ENCODE assay signal across 12 cellular contexts in the genomic region with DNA sequence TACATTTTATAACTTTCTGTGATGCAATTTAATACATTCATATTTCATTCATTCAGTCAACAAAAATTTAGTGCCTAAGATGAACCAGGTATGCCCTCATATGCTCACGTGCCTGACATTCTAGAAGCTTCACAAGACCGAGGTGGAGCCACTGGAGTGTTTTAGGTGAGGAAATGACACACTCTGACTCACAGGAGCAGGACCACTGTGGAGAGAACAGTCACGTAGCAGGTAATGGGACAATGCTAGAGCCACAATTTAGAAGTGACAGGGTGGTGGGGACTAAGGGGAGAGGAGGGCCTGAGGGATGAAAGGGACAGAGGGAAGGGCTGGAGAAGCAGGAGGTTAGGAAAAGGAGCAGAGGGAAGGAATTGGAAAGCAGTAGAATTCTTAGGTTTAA. TPM values are rescaled to one million over a fixed set of nuclear protein-coding genes. Genes with fewer than 3 reads are reported as not detected.
DNase-seq lines count a peak whose midpoint lies in the region; ATAC-seq, FAIRE-seq and TF ChIP-seq lines count a peak whose summit lies in the region.
"Had no signal": no experiment of that assay in that cellular context is flagged by ENCODE, and none has a peak within 500 bp of the region (broad histone marks: within the 10 kb centered on the region; RNA-seq: fewer than 3 reads in every experiment).

No MANE protein-coding gene starts in this region.

- no peaks in the 10 kb centered on the region for H3K36me3 ChIP-seq in small intestine (ENCODE audit: control insufficient read depth in 2 of 2, insufficient read depth in 2 of 2, low read length in 2 of 2)

- peak; percentile 69 for ATAC-seq in activated naive CD8-positive, alpha-beta T cell treated with anti-CD3 and anti-CD28 coated beads, Interleukin-2, amount 50 U/mL, for 24 hours

- H3K4me3 Mint-ChIP-seq in activated T-cell treated with anti-CD3 and anti-CD28 coated beads, Interleukin-2, amount 50 U/mL, for 24 hours, result peak overlapping the region; percentile 57
- H3K4me3 Mint-ChIP-seq in activated naive CD8-positive, alpha-beta T cell treated with anti-CD3 and anti-CD28 coated beads, Interleukin-2, amount 50 U/mL, for 24 hours, result peak overlapping the region; percentile 74

- H3K27ac ChIP-seq in small intestine (ENCODE audit: low read depth in 1 of 2, low read length in 1 of 2), result no peak overlapping the region
- H3K27ac ChIP-seq: RWPE1 had no signal

- H3K9me3 Mint-ChIP-seq in activated T-cell treated with anti-CD3 and anti-CD28 coated beads, Interleukin-2, amount 50 U/mL, for 24 hours, result no peaks in the 10 kb centered on the region
- no peaks in the 10 kb centered on the region for H3K9me3 Mint-ChIP-seq in activated naive CD8-positive, alpha-beta T cell treated with anti-CD3 and anti-CD28 coated beads, Interleukin-2, amount 50 U/mL, for 24 hours

- peaks cover 0 to 4% of the 10 kb centered on the region in 2 donors for H3K4me1 ChIP-seq in small intestine (ENCODE audit: control insufficient read depth in 2 of 2, insufficient read depth in 1 of 2, low read depth in 1 of 2, low read length in 1 of 2)

- no peaks in the 10 kb centered on the region for H3K9me3 ChIP-seq in small intestine (ENCODE audit: control insufficient read depth, low read depth)

- 46 to 69% (median 66%) methylated on average over 3 of the region's 3 CpGs for WGBS in small intestine, 3 donors

- H3K4me3 ChIP-seq in small intestine (ENCODE audit: low read depth in 1 of 2, low read length in 2 of 2) (no peak overlapping the region), foreskin fibroblast (ENCODE audit: low read depth in 1 of 2, low read length in 2 of 2) (no peak overlapping the region)

- peaks cover 25% of the 10 kb centered on the region for H3K4me1 Mint-ChIP-seq in activated T-cell treated with anti-CD3 and anti-CD28 coated beads, Interleukin-2, amount 50 U/mL, for 24 hours (ENCODE audit: low read depth)
- peaks cover 49% of the 10 kb centered on the region for H3K4me1 Mint-ChIP-seq in activated naive CD8-positive, alpha-beta T cell treated with anti-CD3 and anti-CD28 coated beads, Interleukin-2, amount 50 U/mL, for 24 hours

- no peaks in the 10 kb centered on the region for H3K27me3 ChIP-seq in small intestine (ENCODE audit: control insufficient read depth in 2 of 2, insufficient read depth in 2 of 2, low read length in 2 of 2)

- no peak for TF ChIP-seq CTCF in foreskin fibroblast (IDR thresholded peaks at IDR 0.05; ENCODE audit: low read depth, low read length)

- no peaks in the 10 kb centered on the region for H3K27me3 Mint-ChIP-seq in activated T-cell treated with anti-CD3 and anti-CD28 coated beads, Interleukin-2, amount 50 U/mL, for 24 hours
- H3K27me3 Mint-ChIP-seq in activated naive CD8-positive, alpha-beta T cell treated with anti-CD3 and anti-CD28 coated beads, Interleukin-2, amount 50 U/mL, for 24 hours, result no peaks in the 10 kb centered on the region

- DNase-seq in activated T-cell treated with anti-CD3 and anti-CD28 coated beads, Interleukin-2, amount 50 U/mL, for 24 hours, result no peak
- DNase-seq in activated T-cell treated with anti-CD3 and anti-CD28 coated beads, Interleukin-2, amount 50 U/mL, for 1 hour, result no peak
- DNase-seq in SW480 (ENCODE audit: low spot score) (peak; percentile 41), small intestine (peak; percentile 48), ureter (ENCODE audit: low spot score) (no peak), NCI-H2196 (lab: John Stamatoyannopoulos, UW; ENCODE audit: unreplicated experiment) (no peak), foreskin fibroblast (no peak)
- DNase-seq in activated naive CD8-positive, alpha-beta T cell treated with anti-CD3 and anti-CD28 coated beads, Interleukin-2, amount 50 U/mL, for 24 hours, result peak; percentile 43
- DNase-seq: activated gamma-delta T cell treated with Interleukin-2 at 50 U/mL for 16 hours, NCI-H446 had no signal

- no peak for FAIRE-seq in small intestine (lab: Jason Lieb, UNC)
- FAIRE-seq: TTC549 had no signal

- peaks cover 10% of the 10 kb centered on the region for H3K36me3 Mint-ChIP-seq in activated T-cell treated with anti-CD3 and anti-CD28 coated beads, Interleukin-2, amount 50 U/mL, for 24 hours (ENCODE audit: low read depth)
- H3K36me3 Mint-ChIP-seq in activated naive CD8-positive, alpha-beta T cell treated with anti-CD3 and anti-CD28 coated beads, Interleukin-2, amount 50 U/mL, for 24 hours (ENCODE audit: low read depth), result peaks cover 25% of the 10 kb centered on the region

- peak overlapping the region; percentile 84 for H3K27ac Mint-ChIP-seq in activated T-cell treated with anti-CD3 and anti-CD28 coated beads, Interleukin-2, amount 50 U/mL, for 24 hours
- peak overlapping the region; percentile 87 for H3K27ac Mint-ChIP-seq in activated naive CD8-positive, alpha-beta T cell treated with anti-CD3 and anti-CD28 coated beads, Interleukin-2, amount 50 U/mL, for 24 hours

RNA-seq across cellular contexts. Expression of gene HLA-A, which starts 17.6 kb away (rescaled TPM):
- polyA plus RNA-seq in small intestine, result 1,000 to 10,000 TPM in 2 of 3 donors, 100 to 1,000 TPM in 1; 844 to 1,584 (median 1,194) TPM
- total RNA-seq in ureter, result 304 TPM

Comparison
In these comparisons a context has a peak if more than half of its experiments do, and no peak if none do; other contexts are left out.
1. DNase-seq: peak in SW480 (single experiment), activated naive CD8-positive, alpha-beta T cell treated with anti-CD3 and anti-CD28 coated beads, Interleukin-2, amount 50 U/mL, for 24 hours (single experiment) and small intestine (single experiment); none in activated T-cell treated with anti-CD3 and anti-CD28 coated beads, Interleukin-2, amount 50 U/mL, for 24 hours (single experiment), activated T-cell treated with anti-CD3 and anti-CD28 coated beads, Interleukin-2, amount 50 U/mL, for 1 hour (single experiment), ureter (single experiment), NCI-H2196 (single experiment) and foreskin fibroblast (0 of 2).